ENCODE assay signal across 1 cellular context in the genomic region with DNA sequence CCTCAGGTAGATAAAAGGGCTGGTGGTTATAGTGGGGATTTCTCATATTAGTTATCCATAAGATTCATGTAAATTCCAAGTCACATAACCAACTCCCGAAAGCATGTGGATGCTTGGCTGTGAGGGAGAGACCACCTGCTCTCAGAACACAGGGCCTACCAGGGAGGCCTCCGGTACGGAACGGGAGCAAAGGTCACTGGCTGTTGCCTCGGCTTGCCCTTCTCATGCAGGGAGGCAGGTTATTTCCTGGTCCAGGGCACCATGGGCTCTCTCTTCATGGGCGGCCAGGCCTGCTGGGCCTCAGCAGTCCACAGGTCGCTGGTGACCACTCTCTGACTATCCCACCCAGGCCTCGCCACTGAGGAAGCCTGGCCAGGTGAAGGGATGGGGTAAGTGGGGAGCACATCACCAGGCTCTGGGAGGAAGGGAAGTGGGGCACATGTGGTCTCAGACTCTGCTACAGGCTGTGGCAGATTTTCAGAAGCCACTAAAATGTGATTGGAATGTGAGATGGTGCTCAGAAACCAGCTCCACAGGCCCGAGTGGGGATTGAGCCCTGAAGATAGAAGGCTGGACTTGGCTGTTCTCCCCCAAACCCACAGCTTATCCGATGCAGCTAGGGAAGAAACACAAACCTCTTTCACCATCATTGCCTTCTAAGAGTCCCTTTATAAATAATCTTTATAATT.
A peak's percentile ranks its signal among the peaks of the same experiment; 100 is the strongest.
TF ChIP-seq lines count a peak whose summit lies in the region.

No MANE protein-coding gene starts in this region.

TF ChIP-seq in HepG2, 621 proteins besides CTCF, POLR2A, EP300 and RAD21 (continues in another document):
- TF ChIP-seq, protein P1, sequence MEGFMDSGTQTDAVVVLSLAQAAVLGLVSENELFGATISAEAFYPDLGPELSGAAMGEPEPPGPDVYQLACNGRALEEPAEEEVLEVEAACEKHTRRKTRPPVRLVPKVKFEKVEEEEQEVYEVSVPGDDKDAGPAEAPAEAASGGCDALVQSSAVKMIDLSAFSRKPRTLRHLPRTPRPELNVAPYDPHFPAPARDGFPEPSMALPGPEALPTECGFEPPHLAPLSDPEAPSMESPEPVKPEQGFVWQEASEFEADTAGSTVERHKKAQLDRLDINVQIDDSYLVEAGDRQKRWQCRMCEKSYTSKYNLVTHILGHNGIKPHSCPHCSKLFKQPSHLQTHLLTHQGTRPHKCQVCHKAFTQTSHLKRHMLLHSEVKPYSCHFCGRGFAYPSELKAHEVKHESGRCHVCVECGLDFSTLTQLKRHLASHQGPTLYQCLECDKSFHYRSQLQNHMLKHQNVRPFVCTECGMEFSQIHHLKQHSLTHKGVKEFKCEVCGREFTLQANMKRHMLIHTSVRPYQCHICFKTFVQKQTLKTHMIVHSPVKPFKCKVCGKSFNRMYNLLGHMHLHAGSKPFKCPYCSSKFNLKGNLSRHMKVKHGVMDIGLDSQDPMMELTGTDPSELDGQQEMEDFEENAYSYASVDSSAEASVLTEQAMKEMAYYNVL (CRISPR knock-in tag; IDR thresholded peaks at IDR 0.05; ENCODE audit: borderline replicate concordance) = no peak
- TF ChIP-seq, protein P2, sequence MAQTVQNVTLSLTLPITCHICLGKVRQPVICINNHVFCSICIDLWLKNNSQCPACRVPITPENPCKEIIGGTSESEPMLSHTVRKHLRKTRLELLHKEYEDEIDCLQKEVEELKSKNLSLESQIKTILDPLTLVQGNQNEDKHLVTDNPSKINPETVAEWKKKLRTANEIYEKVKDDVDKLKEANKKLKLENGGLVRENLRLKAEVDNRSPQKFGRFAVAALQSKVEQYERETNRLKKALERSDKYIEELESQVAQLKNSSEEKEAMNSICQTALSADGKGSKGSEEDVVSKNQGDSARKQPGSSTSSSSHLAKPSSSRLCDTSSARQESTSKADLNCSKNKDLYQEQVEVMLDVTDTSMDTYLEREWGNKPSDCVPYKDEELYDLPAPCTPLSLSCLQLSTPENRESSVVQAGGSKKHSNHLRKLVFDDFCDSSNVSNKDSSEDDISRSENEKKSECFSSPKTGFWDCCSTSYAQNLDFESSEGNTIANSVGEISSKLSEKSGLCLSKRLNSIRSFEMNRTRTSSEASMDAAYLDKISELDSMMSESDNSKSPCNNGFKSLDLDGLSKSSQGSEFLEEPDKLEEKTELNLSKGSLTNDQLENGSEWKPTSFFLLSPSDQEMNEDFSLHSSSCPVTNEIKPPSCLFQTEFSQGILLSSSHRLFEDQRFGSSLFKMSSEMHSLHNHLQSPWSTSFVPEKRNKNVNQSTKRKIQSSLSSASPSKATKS (CRISPR knock-in tag; IDR thresholded peaks at IDR 0.05) = no peak
- TF ChIP-seq MYNN (CRISPR knock-in tag; IDR thresholded peaks at IDR 0.05; ENCODE audit: low read depth) = no peak
- TF ChIP-seq BRCA1 (CRISPR knock-in tag; IDR thresholded peaks at IDR 0.05) = no peak
- no peak for TF ChIP-seq ZNF550 (CRISPR knock-in tag; IDR thresholded peaks at IDR 0.05; ENCODE audit: borderline replicate concordance)
- TF ChIP-seq MAFG (CRISPR knock-in tag; IDR thresholded peaks at IDR 0.05) = no peak
- TF ChIP-seq, protein P3, sequence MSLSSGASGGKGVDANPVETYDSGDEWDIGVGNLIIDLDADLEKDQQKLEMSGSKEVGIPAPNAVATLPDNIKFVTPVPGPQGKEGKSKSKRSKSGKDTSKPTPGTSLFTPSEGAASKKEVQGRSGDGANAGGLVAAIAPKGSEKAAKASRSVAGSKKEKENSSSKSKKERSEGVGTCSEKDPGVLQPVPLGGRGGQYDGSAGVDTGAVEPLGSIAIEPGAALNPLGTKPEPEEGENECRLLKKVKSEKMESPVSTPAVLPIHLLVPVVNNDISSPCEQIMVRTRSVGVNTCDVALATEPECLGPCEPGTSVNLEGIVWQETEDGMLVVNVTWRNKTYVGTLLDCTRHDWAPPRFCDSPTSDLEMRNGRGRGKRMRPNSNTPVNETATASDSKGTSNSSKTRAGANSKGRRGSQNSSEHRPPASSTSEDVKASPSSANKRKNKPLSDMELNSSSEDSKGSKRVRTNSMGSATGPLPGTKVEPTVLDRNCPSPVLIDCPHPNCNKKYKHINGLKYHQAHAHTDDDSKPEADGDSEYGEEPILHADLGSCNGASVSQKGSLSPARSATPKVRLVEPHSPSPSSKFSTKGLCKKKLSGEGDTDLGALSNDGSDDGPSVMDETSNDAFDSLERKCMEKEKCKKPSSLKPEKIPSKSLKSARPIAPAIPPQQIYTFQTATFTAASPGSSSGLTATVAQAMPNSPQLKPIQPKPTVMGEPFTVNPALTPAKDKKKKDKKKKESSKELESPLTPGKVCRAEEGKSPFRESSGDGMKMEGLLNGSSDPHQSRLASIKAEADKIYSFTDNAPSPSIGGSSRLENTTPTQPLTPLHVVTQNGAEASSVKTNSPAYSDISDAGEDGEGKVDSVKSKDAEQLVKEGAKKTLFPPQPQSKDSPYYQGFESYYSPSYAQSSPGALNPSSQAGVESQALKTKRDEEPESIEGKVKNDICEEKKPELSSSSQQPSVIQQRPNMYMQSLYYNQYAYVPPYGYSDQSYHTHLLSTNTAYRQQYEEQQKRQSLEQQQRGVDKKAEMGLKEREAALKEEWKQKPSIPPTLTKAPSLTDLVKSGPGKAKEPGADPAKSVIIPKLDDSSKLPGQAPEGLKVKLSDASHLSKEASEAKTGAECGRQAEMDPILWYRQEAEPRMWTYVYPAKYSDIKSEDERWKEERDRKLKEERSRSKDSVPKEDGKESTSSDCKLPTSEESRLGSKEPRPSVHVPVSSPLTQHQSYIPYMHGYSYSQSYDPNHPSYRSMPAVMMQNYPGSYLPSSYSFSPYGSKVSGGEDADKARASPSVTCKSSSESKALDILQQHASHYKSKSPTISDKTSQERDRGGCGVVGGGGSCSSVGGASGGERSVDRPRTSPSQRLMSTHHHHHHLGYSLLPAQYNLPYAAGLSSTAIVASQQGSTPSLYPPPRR (CRISPR knock-in tag; IDR thresholded peaks at IDR 0.05; ENCODE audit: borderline replicate concordance) = no peak
- TF ChIP-seq NRL (CRISPR knock-in tag; IDR thresholded peaks at IDR 0.05; ENCODE audit: borderline replicate concordance) = 0 out of 2 replicates have a peak, but pooled peaks have one; percentile 46
- TF ChIP-seq U2AF1 (optimal IDR thresholded peaks at IDR 0.05; ENCODE audit: low read depth, low read length) = no peak
- no peak for TF ChIP-seq PLRG1 (conservative IDR thresholded peaks at IDR 0.05)
- no peak for TF ChIP-seq SMAD9 (CRISPR knock-in tag; IDR thresholded peaks at IDR 0.05)
- TF ChIP-seq MIXL1 (CRISPR knock-in tag; IDR thresholded peaks at IDR 0.05) = no peak
- TF ChIP-seq SALL1 (CRISPR knock-in tag; IDR thresholded peaks at IDR 0.05) = 0 out of 2 replicates have a peak, but pooled peaks have one; percentile 21
- TF ChIP-seq ZNF780A (CRISPR knock-in tag; IDR thresholded peaks at IDR 0.05) = no peak
- no peak for TF ChIP-seq ZNF879 (CRISPR knock-in tag; IDR thresholded peaks at IDR 0.05)
- no peak for TF ChIP-seq U2AF2 (IDR thresholded peaks at IDR 0.05; ENCODE audit: low read depth, low read length)
- TF ChIP-seq NFRKB (IDR thresholded peaks at IDR 0.05) = no peak
- peak; percentile 93 for TF ChIP-seq ELF3 (CRISPR knock-in tag; IDR thresholded peaks at IDR 0.05)
- TF ChIP-seq, protein P4, sequence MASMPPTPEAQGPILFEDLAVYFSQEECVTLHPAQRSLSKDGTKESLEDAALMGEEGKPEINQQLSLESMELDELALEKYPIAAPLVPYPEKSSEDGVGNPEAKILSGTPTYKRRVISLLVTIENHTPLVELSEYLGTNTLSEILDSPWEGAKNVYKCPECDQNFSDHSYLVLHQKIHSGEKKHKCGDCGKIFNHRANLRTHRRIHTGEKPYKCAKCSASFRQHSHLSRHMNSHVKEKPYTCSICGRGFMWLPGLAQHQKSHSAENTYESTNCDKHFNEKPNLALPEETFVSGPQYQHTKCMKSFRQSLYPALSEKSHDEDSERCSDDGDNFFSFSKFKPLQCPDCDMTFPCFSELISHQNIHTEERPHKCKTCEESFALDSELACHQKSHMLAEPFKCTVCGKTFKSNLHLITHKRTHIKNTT (CRISPR knock-in tag; IDR thresholded peaks at IDR 0.05) = no peak
- TF ChIP-seq, protein P5, sequence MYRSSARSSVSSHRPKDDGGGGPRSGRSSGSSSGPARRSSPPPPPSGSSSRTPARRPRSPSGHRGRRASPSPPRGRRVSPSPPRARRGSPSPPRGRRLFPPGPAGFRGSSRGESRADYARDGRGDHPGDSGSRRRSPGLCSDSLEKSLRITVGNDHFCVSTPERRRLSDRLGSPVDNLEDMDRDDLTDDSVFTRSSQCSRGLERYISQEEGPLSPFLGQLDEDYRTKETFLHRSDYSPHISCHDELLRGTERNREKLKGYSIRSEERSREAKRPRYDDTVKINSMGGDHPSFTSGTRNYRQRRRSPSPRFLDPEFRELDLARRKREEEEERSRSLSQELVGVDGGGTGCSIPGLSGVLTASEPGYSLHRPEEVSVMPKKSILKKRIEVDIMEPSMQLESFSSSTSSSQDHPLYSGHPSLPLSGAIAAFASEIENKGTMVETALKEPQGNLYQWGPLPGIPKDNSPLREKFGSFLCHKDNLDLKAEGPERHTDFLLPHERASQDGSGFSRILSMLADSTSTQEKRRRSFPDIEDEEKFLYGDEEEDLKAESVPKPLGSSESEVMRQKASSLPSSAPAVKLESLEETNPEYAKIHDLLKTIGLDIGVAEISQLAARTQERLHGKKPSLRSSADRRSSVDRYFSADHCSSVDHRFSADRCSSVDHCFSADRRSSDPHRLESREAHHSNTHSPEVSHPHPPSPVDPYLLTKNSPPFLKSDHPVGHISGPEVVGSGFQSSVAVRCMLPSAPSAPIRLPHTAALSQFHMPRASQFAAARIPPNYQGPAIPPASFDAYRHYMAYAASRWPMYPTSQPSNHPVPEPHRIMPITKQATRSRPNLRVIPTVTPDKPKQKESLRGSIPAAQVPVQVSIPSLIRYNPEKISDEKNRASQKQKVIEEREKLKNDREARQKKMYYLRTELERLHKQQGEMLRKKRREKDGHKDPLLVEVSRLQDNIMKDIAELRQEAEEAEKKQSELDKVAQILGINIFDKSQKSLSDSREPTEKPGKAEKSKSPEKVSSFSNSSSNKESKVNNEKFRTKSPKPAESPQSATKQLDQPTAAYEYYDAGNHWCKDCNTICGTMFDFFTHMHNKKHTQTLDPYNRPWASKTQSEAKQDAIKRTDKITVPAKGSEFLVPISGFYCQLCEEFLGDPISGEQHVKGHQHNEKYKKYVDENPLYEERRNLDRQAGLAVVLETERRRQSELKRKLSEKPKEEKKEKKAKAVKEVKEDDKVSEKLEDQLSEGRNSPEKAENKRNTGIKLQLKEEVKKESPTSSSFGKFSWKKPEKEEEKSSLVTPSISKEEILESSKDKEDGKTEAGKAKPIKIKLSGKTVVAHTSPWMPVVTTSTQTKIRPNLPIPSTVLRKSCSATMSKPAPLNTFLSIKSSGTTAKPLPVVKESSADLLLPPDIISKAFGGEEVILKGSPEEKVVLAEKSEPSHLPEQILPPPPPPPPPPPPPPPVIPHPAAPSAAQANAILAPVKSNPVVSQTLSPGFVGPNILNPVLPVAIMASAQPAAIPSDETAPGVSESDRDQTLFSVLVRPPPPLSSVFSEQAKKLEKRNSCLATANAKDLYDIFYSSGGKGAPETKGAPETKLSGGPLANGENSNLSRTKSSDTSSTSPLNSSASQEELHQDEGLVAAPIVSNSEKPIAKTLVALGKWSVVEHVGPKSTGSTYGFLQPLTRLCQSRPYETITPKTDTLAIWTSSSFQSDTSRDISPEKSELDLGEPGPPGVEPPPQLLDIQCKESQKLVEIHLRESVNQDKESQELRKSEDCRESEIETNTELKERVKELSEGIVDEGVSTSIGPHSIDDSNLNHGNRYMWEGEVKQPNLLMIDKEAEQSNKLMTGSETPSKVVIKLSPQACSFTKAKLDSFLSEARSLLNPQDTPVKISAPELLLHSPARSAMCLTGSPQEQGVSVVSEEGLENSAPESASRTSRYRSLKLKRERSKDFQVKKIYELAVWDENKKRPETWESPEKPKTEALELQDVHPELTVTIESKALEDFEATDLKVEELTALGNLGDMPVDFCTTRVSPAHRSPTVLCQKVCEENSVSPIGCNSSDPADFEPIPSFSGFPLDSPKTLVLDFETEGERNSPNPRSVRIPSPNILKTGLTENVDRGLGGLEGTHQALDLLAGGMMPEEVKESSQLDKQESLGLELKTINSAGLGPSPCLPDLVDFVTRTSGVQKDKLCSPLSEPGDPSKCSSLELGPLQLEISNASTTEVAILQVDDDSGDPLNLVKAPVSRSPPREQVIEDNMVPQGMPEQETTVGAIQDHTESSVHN (CRISPR knock-in tag; IDR thresholded peaks at IDR 0.05) = no peak
- TF ChIP-seq, protein P6, sequence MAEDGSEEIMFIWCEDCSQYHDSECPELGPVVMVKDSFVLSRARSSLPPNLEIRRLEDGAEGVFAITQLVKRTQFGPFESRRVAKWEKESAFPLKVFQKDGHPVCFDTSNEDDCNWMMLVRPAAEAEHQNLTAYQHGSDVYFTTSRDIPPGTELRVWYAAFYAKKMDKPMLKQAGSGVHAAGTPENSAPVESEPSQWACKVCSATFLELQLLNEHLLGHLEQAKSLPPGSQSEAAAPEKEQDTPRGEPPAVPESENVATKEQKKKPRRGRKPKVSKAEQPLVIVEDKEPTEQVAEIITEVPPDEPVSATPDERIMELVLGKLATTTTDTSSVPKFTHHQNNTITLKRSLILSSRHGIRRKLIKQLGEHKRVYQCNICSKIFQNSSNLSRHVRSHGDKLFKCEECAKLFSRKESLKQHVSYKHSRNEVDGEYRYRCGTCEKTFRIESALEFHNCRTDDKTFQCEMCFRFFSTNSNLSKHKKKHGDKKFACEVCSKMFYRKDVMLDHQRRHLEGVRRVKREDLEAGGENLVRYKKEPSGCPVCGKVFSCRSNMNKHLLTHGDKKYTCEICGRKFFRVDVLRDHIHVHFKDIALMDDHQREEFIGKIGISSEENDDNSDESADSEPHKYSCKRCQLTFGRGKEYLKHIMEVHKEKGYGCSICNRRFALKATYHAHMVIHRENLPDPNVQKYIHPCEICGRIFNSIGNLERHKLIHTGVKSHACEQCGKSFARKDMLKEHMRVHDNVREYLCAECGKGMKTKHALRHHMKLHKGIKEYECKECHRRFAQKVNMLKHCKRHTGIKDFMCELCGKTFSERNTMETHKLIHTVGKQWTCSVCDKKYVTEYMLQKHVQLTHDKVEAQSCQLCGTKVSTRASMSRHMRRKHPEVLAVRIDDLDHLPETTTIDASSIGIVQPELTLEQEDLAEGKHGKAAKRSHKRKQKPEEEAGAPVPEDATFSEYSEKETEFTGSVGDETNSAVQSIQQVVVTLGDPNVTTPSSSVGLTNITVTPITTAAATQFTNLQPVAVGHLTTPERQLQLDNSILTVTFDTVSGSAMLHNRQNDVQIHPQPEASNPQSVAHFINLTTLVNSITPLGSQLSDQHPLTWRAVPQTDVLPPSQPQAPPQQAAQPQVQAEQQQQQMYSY (CRISPR knock-in tag; IDR thresholded peaks at IDR 0.05) = no peak
- TF ChIP-seq XRCC5 (optimal IDR thresholded peaks at IDR 0.05; ENCODE audit: low read length) = no peak
